ENCODE assay signal across 1 cellular context in genomic region chr18:36809590-36810381, GRCh38.
TF ChIP-seq lines count a peak whose summit lies in the region.

No MANE protein-coding gene starts in this region.

TF ChIP-seq in K562, 482 proteins besides CTCF, POLR2A, EP300 and RAD21 (continued from another document):
- TF ChIP-seq CHAMP1 (IDR thresholded peaks at IDR 0.05) (peak; percentile 30; the same call in 1 of the 2 replicates), CBFB (CRISPR knock-in tag; IDR thresholded peaks at IDR 0.05) (no peak), ZBTB7A (IDR thresholded peaks at IDR 0.05; ENCODE audit: borderline replicate concordance, control insufficient read depth, low read depth, low read length) (no peak), YY1 (IDR thresholded peaks at IDR 0.05; ENCODE audit: borderline replicate concordance in 1 of 3, control insufficient read depth in 1 of 3, extremely low read depth in 1 of 3, insufficient read depth in 3 of 3, insufficient read length in 1 of 3, insufficient replicate concordance in 2 of 3, low read depth in 1 of 3, low read length in 2 of 3) (peak in 1 of 3 experiments; percentile 27), SMC3 (conservative IDR thresholded peaks at IDR 0.05; ENCODE audit: insufficient read depth, low read depth, low read length) (peak; percentile 51), CREB5 (CRISPR knock-in tag; IDR thresholded peaks at IDR 0.05) (no peak), DEAF1 (CRISPR knock-in tag; IDR thresholded peaks at IDR 0.05) (0 out of 2 replicates have a peak, but pooled peaks have one; percentile 15), RFX5 (IDR thresholded peaks at IDR 0.05; ENCODE audit: low read depth, low read length) (no peak), MNT (conservative IDR thresholded peaks at IDR 0.05) (peak in 1 of 2 experiments; percentile 29; a peak in 1 of 4 replicates), BMI1 (IDR thresholded peaks at IDR 0.05; ENCODE audit: low read length) (no peak), ARID3A (IDR thresholded peaks at IDR 0.05; ENCODE audit: borderline replicate concordance, low read depth, low read length) (0 out of 2 replicates have a peak, but pooled peaks have one; percentile 45)
